Comparison of ENCODE assay signal across 6 cellular contexts in the genomic region with DNA sequence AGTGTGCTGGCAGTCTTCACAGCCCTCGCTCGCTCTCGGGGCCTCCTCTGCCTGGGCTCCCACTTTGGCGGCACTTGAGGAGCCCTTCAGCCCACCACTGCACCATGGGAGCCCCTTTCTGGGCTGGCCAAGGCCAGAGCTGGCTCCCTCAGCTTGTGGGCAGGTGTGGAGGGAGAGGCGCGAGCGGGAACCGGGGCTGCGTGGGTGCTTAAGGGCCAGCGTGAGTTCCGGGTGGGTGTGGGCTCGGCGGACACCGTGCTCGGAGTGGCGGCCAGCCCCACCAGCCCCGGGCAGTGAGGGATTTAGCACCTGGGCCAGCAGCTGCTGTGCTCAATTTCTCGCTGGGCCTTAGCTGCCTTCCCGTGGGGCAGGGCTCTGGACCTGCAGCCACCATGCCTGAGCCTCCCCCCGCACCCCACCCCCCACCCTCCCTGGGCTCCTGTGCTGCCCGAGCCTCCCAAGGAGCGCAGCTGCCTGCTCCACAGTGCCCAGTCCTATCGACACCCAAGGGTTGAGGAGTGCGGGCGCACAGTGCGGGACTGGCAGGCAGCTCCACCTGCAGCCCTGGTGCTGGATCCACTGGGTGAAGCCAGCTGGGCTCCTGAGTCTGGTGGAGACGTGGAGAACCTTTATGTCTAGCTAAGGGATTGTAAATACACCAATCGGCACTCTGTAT.
DNase-seq lines count a peak whose midpoint lies in the region; ATAC-seq, FAIRE-seq and TF ChIP-seq lines count a peak whose summit lies in the region.
"Not testable (repeated sequence)": the region's sequence is repeated elsewhere in the genome, so short reads cannot be mapped to it uniquely, and the experiment has no call there.

No MANE protein-coding gene starts in this region.

- not testable (repeated sequence) for TF ChIP-seq CTCF in RWPE2 (IDR thresholded peaks at IDR 0.05; ENCODE audit: poor library complexity, severe bottlenecking); H1 (IDR thresholded peaks at IDR 0.05; ENCODE audit: control extremely low read depth in 1 of 3, insufficient read depth in 1 of 3, low read depth in 1 of 3, low read length in 3 of 3); endothelial cell (IDR thresholded peaks at IDR 0.05; ENCODE audit: unreplicated experiment); kidney (IDR thresholded peaks at IDR 0.05; ENCODE audit: borderline replicate concordance, extremely low read depth, insufficient read depth)

- not testable (repeated sequence) for ATAC-seq in RWPE2 (ENCODE audit: low read depth); right cardiac atrium

- H2BK15ac ChIP-seq in H1 (ENCODE audit: low read length), result not testable (repeated sequence)

- H3K9me3 Mint-ChIP-seq in endothelial cell (ENCODE audit: unreplicated experiment), result not testable (repeated sequence)

- H3K79me1 ChIP-seq in H1 (ENCODE audit: low read depth, low read length), result not testable (repeated sequence)

- H2BK20ac ChIP-seq in H1 (ENCODE audit: low read length), result not testable (repeated sequence)

- H3K36me3 Mint-ChIP-seq in endothelial cell (ENCODE audit: low read depth, unreplicated experiment), result not testable (repeated sequence)

- not testable (repeated sequence) for H3K14ac ChIP-seq in H1 (ENCODE audit: insufficient read length)

- not testable (repeated sequence) for TF ChIP-seq EP300 in H1 (IDR thresholded peaks at IDR 0.05; ENCODE audit: borderline replicate concordance in 1 of 2, low read depth in 2 of 2, low read length in 2 of 2)

- POLR2A ChIA-PET in H1 (lab: Charles Lee; ENCODE audit: partially characterized antibody), result not testable (repeated sequence)

- not testable (repeated sequence) for H3K9ac ChIP-seq in H1 (replicated peaks in 1 of 4; ENCODE audit: extremely low read depth in 1 of 4, low read depth in 3 of 4, low read length in 3 of 4); kidney (ENCODE audit: low read length in 2 of 2)

- H3K4ac ChIP-seq in H1 (replicated peaks; ENCODE audit: insufficient read length, low read depth, low read length), result not testable (repeated sequence)

- H3K36me3 ChIP-seq in RWPE2 (ENCODE audit: low read depth); SJCRH30; H1 (ENCODE audit: control insufficient read depth in 2 of 4, insufficient read depth in 4 of 4, low read length in 3 of 4); kidney (ENCODE audit: control insufficient read depth in 1 of 2, insufficient read depth in 2 of 2, low read length in 2 of 2): not testable (repeated sequence)

- not testable (repeated sequence) for H3K27me3 ChIP-seq in RWPE2 (ENCODE audit: insufficient read depth, poor library complexity, severe bottlenecking); SJCRH30; H1 (replicated peaks in 1 of 4; ENCODE audit: control insufficient read depth in 3 of 4, extremely low read depth in 1 of 4, insufficient read depth in 3 of 4, low read length in 3 of 4); right cardiac atrium (ENCODE audit: control insufficient read depth, insufficient read depth)

- intact Hi-C loops in right cardiac atrium (cut with DNase I); kidney (cut with DNase I): not testable (repeated sequence)

- not testable (repeated sequence) for H3K18ac ChIP-seq in H1 (ENCODE audit: extremely low read depth, low read length)

- not testable (repeated sequence) for FAIRE-seq in H1 (lab: Jason Lieb, UNC); kidney (lab: Jason Lieb, UNC)

- H3K79me2 ChIP-seq in H1 (ENCODE audit: control insufficient read depth in 1 of 2, insufficient read depth in 2 of 2, low read length in 2 of 2), result not testable (repeated sequence)

- peak overlapping the region; percentile 35 for H3K4me3 Mint-ChIP-seq in endothelial cell (ENCODE audit: unreplicated experiment)

- DNase-seq in RWPE2 (ENCODE audit: low spot score), result peak; percentile 22
- peak; percentile 18 to 26 for DNase-seq in SJCRH30
- not testable (repeated sequence) for DNase-seq in H1 (ENCODE audit: low read depth in 1 of 2, low spot score in 2 of 2); endothelial cell (ENCODE audit: low spot score)
- DNase-seq in right cardiac atrium, result peak in 2 of 3 donors; percentile 44 to 47
- peak; percentile 71 for DNase-seq in kidney

- not testable (repeated sequence) for H2BK5ac ChIP-seq in H1 (ENCODE audit: low read depth, low read length)

- not testable (repeated sequence) for H4K20me1 ChIP-seq in H1 (replicated peaks in 1 of 2; ENCODE audit: control insufficient read depth in 1 of 2, insufficient read depth in 2 of 2, low read length in 2 of 2)

- not testable (repeated sequence) for H3K56ac ChIP-seq in H1 (replicated peaks; ENCODE audit: insufficient read length, low read depth, low read length)

- H3K23me2 ChIP-seq in H1 (ENCODE audit: low read depth, low read length), result not testable (repeated sequence)

- not testable (repeated sequence) for H4K5ac ChIP-seq in H1 (ENCODE audit: insufficient read length, low read depth, low read length)

- not testable (repeated sequence) for H2AK5ac ChIP-seq in H1 (ENCODE audit: low read depth, low read length)

- H2BK12ac ChIP-seq in H1 (ENCODE audit: low read depth, low read length), result not testable (repeated sequence)

- peak overlapping the region; percentile 68; the same call in 1 of the 2 replicates for H4K8ac ChIP-seq in H1 (ENCODE audit: extremely low read depth, insufficient read depth, low read length)

- not testable (repeated sequence) for H3K23ac ChIP-seq in H1 (ENCODE audit: insufficient read length)

- H3K27me3 Mint-ChIP-seq in endothelial cell (ENCODE audit: unreplicated experiment), result not testable (repeated sequence)

- not testable (repeated sequence) for H3K4me1 Mint-ChIP-seq in endothelial cell (ENCODE audit: unreplicated experiment)

- H3K4me2 ChIP-seq in H1 (ENCODE audit: insufficient read depth in 1 of 2, low read depth in 2 of 2, low read length in 2 of 2), result not testable (repeated sequence)

- not testable (repeated sequence) for H3K4me1 ChIP-seq in RWPE2 (ENCODE audit: insufficient read depth, poor library complexity, severe bottlenecking); SJCRH30; H1 (replicated peaks in 1 of 4; ENCODE audit: control insufficient read depth in 3 of 4, insufficient read depth in 4 of 4, low read length in 3 of 4); right cardiac atrium (ENCODE audit: control insufficient read depth, insufficient read depth, low read length); kidney (ENCODE audit: control insufficient read depth in 1 of 2, insufficient read depth in 1 of 2, low read depth in 1 of 2, low read length in 2 of 2)

- 96% methylated on average over 25 of the region's 28 CpGs; no CpG with 5 or more reads in 1 of the 2 experiments for WGBS in H1 (ENCODE audit: extremely low coverage in 1 of 2, insufficient coverage in 1 of 2, insufficient read length in 1 of 2, insufficient replicate concordance in 2 of 2, low coverage in 1 of 2, low lambda C conversion rate in 2 of 2, missing lambda C conversion rate in 1 of 2), 2 experiments
- WGBS in right cardiac atrium, result 96% methylated on average over 28 of the region's 28 CpGs

- not testable (repeated sequence) for H3K4me3 ChIP-seq in RWPE2 (ENCODE audit: severe bottlenecking); H1 (ENCODE audit: extremely low read depth in 1 of 4, insufficient read depth in 2 of 4, low read depth in 3 of 4, low read length in 4 of 4); right cardiac atrium (ENCODE audit: low read length); kidney (ENCODE audit: low read length in 2 of 2)
- H3K4me3 ChIP-seq in SJCRH30, result peak overlapping the region; percentile 28; the same call in 1 of the 2 replicates

- not testable (repeated sequence) for H4K91ac ChIP-seq in H1 (replicated peaks; ENCODE audit: insufficient read length, low read length)

- not testable (repeated sequence) for TF ChIP-seq RAD21 in H1 (IDR thresholded peaks at IDR 0.05 in 1 of 2, conservative IDR thresholded peaks at IDR 0.05 in 1 of 2; ENCODE audit: low read depth in 2 of 2, low read length in 2 of 2)

- not testable (repeated sequence) for H3K27ac Mint-ChIP-seq in endothelial cell (ENCODE audit: unreplicated experiment)

- TF ChIP-seq POLR2A in H1 (IDR thresholded peaks at IDR 0.05; ENCODE audit: control extremely low read depth in 1 of 2, low read depth in 2 of 2, low read length in 2 of 2), result not testable (repeated sequence)

- H2BK120ac ChIP-seq in H1 (replicated peaks; ENCODE audit: low read depth, low read length), result not testable (repeated sequence)

- H3K27ac ChIP-seq in RWPE2 (ENCODE audit: poor library complexity, severe bottlenecking); SJCRH30; H1 (ENCODE audit: low read depth, low read length); right cardiac atrium (ENCODE audit: low read length); kidney (ENCODE audit: low read depth in 2 of 2, low read length in 2 of 2): not testable (repeated sequence)

- not testable (repeated sequence) for H3K9me3 ChIP-seq in RWPE2 (ENCODE audit: severe bottlenecking); SJCRH30 (replicated peaks); right cardiac atrium (ENCODE audit: control insufficient read depth, low read length); kidney (ENCODE audit: control insufficient read depth in 1 of 2, low read length in 2 of 2)
- peaks cover 4 to 14% of the 10 kb centered on the region in 2 experiments; a peak in 3 of 4 replicates for H3K9me3 ChIP-seq in H1 (ENCODE audit: insufficient read depth in 2 of 2, low read depth in 1 of 2, low read length in 1 of 2)

- CTCF ChIA-PET in H1 (lab: Charles Lee; ENCODE audit: partially characterized antibody), result not testable (repeated sequence)

- H2AFZ ChIP-seq in H1 (ENCODE audit: low read length), result not testable (repeated sequence)
